In the genomic region with DNA sequence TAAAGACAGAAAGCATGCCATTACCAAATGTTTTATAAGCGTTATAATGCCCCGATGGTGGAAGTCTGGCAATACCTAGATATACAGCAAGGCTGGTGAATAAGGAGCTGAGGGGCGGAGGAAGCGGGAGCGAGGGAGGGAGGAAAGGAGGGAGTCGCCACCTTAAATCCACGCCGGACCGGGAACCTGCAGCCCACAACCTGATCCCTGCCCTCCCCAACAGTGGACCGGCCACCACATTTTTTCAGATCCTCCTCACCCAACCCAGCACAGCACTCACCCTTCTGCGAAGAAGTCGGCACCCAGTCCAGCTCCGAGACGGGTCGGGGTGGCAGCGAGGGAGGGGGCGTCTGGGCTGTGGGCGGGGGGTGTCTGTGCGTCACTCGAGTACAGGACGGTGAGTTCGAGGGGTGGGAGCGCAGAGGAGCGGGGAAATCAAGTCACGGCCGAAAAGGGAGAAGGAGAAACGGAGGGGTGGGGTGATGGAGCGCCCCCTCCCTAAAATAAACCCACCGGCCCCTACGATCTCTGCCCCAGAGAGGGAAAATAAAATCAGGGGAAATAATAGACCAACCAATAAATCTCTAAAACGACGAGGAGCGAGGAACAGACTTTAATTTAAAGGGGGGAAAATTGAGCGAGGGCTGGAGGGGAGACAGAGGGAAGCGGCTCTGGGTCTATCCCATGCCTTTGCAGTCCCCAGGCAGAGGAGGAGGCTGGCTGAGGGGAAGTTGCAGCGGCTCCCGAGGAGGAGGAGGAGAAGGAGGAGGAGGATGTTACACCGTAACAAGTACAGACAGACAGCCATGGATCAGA, we compare ENCODE assay signal across 8 cellular contexts.
DNase-seq lines count a peak whose midpoint lies in the region; ATAC-seq and TF ChIP-seq lines count a peak whose summit lies in the region.

No MANE protein-coding gene starts in this region.

- peak overlapping the region; percentile 95 for H3K27ac Mint-ChIP-seq in activated T-cell treated with anti-CD3 and anti-CD28 coated beads, Interleukin-2, amount 50 U/mL, for 24 hours

- H3K27me3 Mint-ChIP-seq in activated T-cell treated with anti-CD3 and anti-CD28 coated beads, Interleukin-2, amount 50 U/mL, for 24 hours = no peaks in the 10 kb centered on the region

- H3K36me3 Mint-ChIP-seq in activated T-cell treated with anti-CD3 and anti-CD28 coated beads, Interleukin-2, amount 50 U/mL, for 24 hours (ENCODE audit: low read depth) = peaks cover 8% of the 10 kb centered on the region

- H3K4me1 ChIP-seq in mononuclear cell (ENCODE audit: insufficient read depth, low read length) = peaks cover 23% of the 10 kb centered on the region

- peak; percentile 71 for DNase-seq in ELR (ENCODE audit: low read depth)
- DNase-seq in NCI-H2171 (lab: John Stamatoyannopoulos, UW) = peak; percentile 27
- DNase-seq in activated T-cell treated with anti-CD3 and anti-CD28 coated beads, Interleukin-2, amount 50 U/mL, for 24 hours = peak; percentile 62
- DNase-seq in erythroblast (lab: John Stamatoyannopoulos, UW) = peak; percentile 20 to 53
- DNase-seq in stimulated activated naive CD4-positive, alpha-beta T cell (lab: John Stamatoyannopoulos, UW) = peak; percentile 8 to 45 (median 30)
- DNase-seq in GDM1 (lab: John Stamatoyannopoulos, UW) = no peak

- peak overlapping the region; percentile 98 for H3K4me3 ChIP-seq in mononuclear cell (ENCODE audit: low read length)

- no peaks in the 10 kb centered on the region for H3K9me3 ChIP-seq in mononuclear cell (ENCODE audit: low read depth, low read length)

- no peak for TF ChIP-seq POLR2A in erythroblast (IDR thresholded peaks at IDR 0.05; ENCODE audit: low read length)

- no peaks in the 10 kb centered on the region for H3K9me3 Mint-ChIP-seq in activated T-cell treated with anti-CD3 and anti-CD28 coated beads, Interleukin-2, amount 50 U/mL, for 24 hours

- H3K4me3 Mint-ChIP-seq in activated T-cell treated with anti-CD3 and anti-CD28 coated beads, Interleukin-2, amount 50 U/mL, for 24 hours = peak overlapping the region; percentile 93

- H3K4me1 Mint-ChIP-seq in activated T-cell treated with anti-CD3 and anti-CD28 coated beads, Interleukin-2, amount 50 U/mL, for 24 hours (ENCODE audit: low read depth) = peaks cover 36% of the 10 kb centered on the region

- no peak for ATAC-seq in GM18519 (IDR thresholded peaks at IDR 0.05; ENCODE audit: low FRiP score, unreplicated experiment)

- H3K27me3 ChIP-seq in mononuclear cell (ENCODE audit: insufficient read depth, low read length) = no peaks in the 10 kb centered on the region
